In genomic region chr13:23868521-23868920, GRCh38 we compare ENCODE assay signal across 1 cellular context.
TF ChIP-seq lines count a peak whose summit lies in the region.

No MANE protein-coding gene starts in this region.

TF ChIP-seq in SK-N-SH treated with all-trans-retinoic acid at 6 μM for 48 hours, 23 proteins besides CTCF, POLR2A, EP300 and RAD21 (continued from another document):
- no peak for TF ChIP-seq TSHZ2 (CRISPR knock-in tag; IDR thresholded peaks at IDR 0.05)
